Comparison of ENCODE assay signal across 12 cellular contexts in the genomic region with DNA sequence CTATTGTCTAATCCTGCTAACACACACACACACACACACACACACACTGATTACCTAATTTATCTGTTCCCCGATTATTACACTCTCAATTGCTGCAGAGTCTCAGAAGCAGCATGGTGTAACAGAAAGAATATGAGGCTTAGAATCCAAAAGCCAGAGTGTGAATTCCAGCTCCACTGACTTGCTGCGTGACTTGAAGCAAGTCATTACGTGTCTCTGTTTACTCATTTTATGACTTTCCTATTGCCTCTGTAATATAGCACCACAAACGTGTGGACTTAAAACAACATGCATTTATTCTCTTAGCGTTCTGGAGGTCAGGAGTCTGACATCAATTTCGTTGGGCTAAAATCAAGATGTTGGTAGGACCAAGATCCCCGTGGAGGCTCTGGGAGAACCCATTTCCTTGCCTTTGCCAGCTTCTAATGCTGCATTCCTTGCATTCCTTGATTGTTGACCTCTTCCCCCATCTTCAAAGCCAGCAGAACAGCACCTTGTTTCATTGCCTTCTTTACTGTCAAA. TPM values are rescaled to one million over a fixed set of nuclear protein-coding genes. Genes with fewer than 3 reads are reported as not detected.
DNase-seq lines count a peak whose midpoint lies in the region; ATAC-seq and TF ChIP-seq lines count a peak whose summit lies in the region.
"Had no signal": no experiment of that assay in that cellular context is flagged by ENCODE, and none has a peak within 500 bp of the region (broad histone marks: within the 10 kb centered on the region; RNA-seq: fewer than 3 reads in every experiment).

No MANE protein-coding gene starts in this region.

- POLR2A ChIA-PET in AG04449 (lab: Yijun Ruan, JAX): interaction anchor here (0.7 to 1.5 kb wide), 3 partner anchors 24 to 102 kb away, joined by 3 to 5 read pairs (median 3); a partner anchor contains a TSS

- no peak overlapping the region for H3K4me2 ChIP-seq in GM23248 (ENCODE audit: unreplicated experiment)

- peaks cover 9% of the 10 kb centered on the region for H3K36me3 Mint-ChIP-seq in T-helper 17 cell (ENCODE audit: low read depth)

- peak overlapping the region; percentile 8 for H3K27ac Mint-ChIP-seq in T-helper 17 cell
- H3K27ac Mint-ChIP-seq: activated naive CD8-positive, alpha-beta T cell treated with anti-CD3 and anti-CD28 coated beads, Interleukin-2, amount 10 ng/mL, durations not matched to agents 7 days and 5 days had no signal

- no peaks in the 10 kb centered on the region for H3K27me3 Mint-ChIP-seq in T-helper 17 cell
- H3K27me3 Mint-ChIP-seq: activated naive CD8-positive, alpha-beta T cell treated with anti-CD3 and anti-CD28 coated beads, Interleukin-2, amount 10 ng/mL, durations not matched to agents 7 days and 5 days had no signal

- ATAC-seq in T-helper 17 cell: no peak
- ATAC-seq: gastrocnemius medialis had no signal

- H3K9ac ChIP-seq in GM23248 (no peak overlapping the region), iPS-20b (ENCODE audit: low read depth, low read length) (no peak overlapping the region)

- H3K27ac ChIP-seq in GM23248 (no peak overlapping the region), iPS-20b (ENCODE audit: low read length) (no peak overlapping the region), left ventricle myocardium inferior (replicated peaks) (no peak overlapping the region)
- H3K27ac ChIP-seq: gastrocnemius medialis had no signal

- intact Hi-C loops in left ventricle myocardium inferior (cut with micrococcal nuclease): no loop called here

- no peaks in the 10 kb centered on the region for H3K79me2 ChIP-seq in GM23248 (ENCODE audit: insufficient read depth)

- in situ Hi-C loops in GM23248 (cut with MboI): no loop called here

- H4K20me1 ChIP-seq in GM23248 (ENCODE audit: insufficient read depth): no peaks in the 10 kb centered on the region

- no peaks in the 10 kb centered on the region for H3K9me3 ChIP-seq in GM23248 (ENCODE audit: low read depth)
- H3K9me3 ChIP-seq in T-helper 17 cell (ENCODE audit: control insufficient read depth, low read length, poor library complexity, severe bottlenecking): no peaks in the 10 kb centered on the region
- H3K9me3 ChIP-seq in iPS-20b (ENCODE audit: insufficient read depth, low read depth, low read length): no peaks in the 10 kb centered on the region
- no peaks in the 10 kb centered on the region for H3K9me3 ChIP-seq in left ventricle myocardium inferior (replicated peaks)
- H3K9me3 ChIP-seq: gastrocnemius medialis had no signal

- H3K4me3 Mint-ChIP-seq in T-helper 17 cell: no peak overlapping the region
- H3K4me3 Mint-ChIP-seq: activated naive CD8-positive, alpha-beta T cell treated with anti-CD3 and anti-CD28 coated beads, Interleukin-2, amount 10 ng/mL, durations not matched to agents 7 days and 5 days had no signal

- WGBS in GM23248 (ENCODE audit: low coverage in 1 of 2, low lambda C conversion rate in 2 of 2, missing lambda C conversion rate in 2 of 2), 2 experiments: 89 to 96% methylated on average over 7 of the region's 7 CpGs

- H3K36me3 ChIP-seq in GM23248 (ENCODE audit: low read depth) (no peaks in the 10 kb centered on the region), iPS-20b (ENCODE audit: insufficient read depth, low read depth, low read length) (no peaks in the 10 kb centered on the region), left ventricle myocardium inferior (no peaks in the 10 kb centered on the region)
- H3K36me3 ChIP-seq: gastrocnemius medialis had no signal

- CTCF ChIA-PET in AG04449 (lab: Yijun Ruan, JAX): interaction anchor here (1.0 to 2.7 kb wide), 5 partner anchors 8 to 377 kb away, joined by 3 to 10 read pairs (median 5); no protein-coding TSS in a partner anchor

- H3K4me1 ChIP-seq in GM23248 (ENCODE audit: insufficient read depth) (peaks cover 40% of the 10 kb centered on the region), iPS-20b (ENCODE audit: insufficient read depth, low read length) (peaks cover 16% of the 10 kb centered on the region; the same call in 1 of the 2 replicates), left ventricle myocardium inferior (peaks cover 52% of the 10 kb centered on the region)

- H3K27me3 ChIP-seq in GM23248 (replicated peaks; ENCODE audit: insufficient read depth) (no peaks in the 10 kb centered on the region), iPS-20b (ENCODE audit: insufficient read depth, low read length) (no peaks in the 10 kb centered on the region), left ventricle myocardium inferior (ENCODE audit: low read depth) (no peaks in the 10 kb centered on the region)
- H3K27me3 ChIP-seq: gastrocnemius medialis had no signal

- no peak overlapping the region for H2AFZ ChIP-seq in GM23248

- H3K4me3 ChIP-seq in AG04449 (ENCODE audit: low read depth, low read length) (no peak overlapping the region), GM23248 (no peak overlapping the region), iPS-20b (ENCODE audit: low read length) (0 out of 2 replicates have a peak overlapping the region, but pooled peaks have one; percentile 4), left ventricle myocardium inferior (no peak overlapping the region)
- H3K4me3 ChIP-seq: gastrocnemius medialis had no signal

- DNase-seq in AG04449 (ENCODE audit: low read depth, low spot score) (peak; percentile 90), GM23248 (peak; percentile 23), T-helper 17 cell (no peak), GM10266 (ENCODE audit: extremely low spot score) (no peak), NCI-H2029 (lab: John Stamatoyannopoulos, UW) (no peak), left ventricle myocardium inferior (no peak)
- DNase-seq in activated CD4-positive, CD25-positive, alpha-beta regulatory T cell (lab: John Stamatoyannopoulos, UW): no peak
- DNase-seq: activated naive CD8-positive, alpha-beta T cell treated with anti-CD3 and anti-CD28 coated beads, Interleukin-2, amount 10 ng/mL, durations not matched to agents 7 days and 5 days; Calu3; gastrocnemius medialis; NCI-H2081 had no signal

- TF ChIP-seq CTCF in AG04449 (IDR thresholded peaks at IDR 0.05; ENCODE audit: insufficient read depth, low read length, missing control alignments) (no peak), GM10266 (IDR thresholded peaks at IDR 0.05; ENCODE audit: control insufficient read depth, insufficient read depth, low read depth, missing control alignments) (no peak), left ventricle myocardium inferior (IDR thresholded peaks at IDR 0.05; ENCODE audit: borderline replicate concordance) (no peak)

- H3K4me1 Mint-ChIP-seq in T-helper 17 cell: peaks cover 29% of the 10 kb centered on the region

- H3F3A ChIP-seq in GM23248 (ENCODE audit: insufficient read depth): peaks cover 35% of the 10 kb centered on the region

- H3K9me2 ChIP-seq in GM23248 (ENCODE audit: insufficient read depth): no peaks in the 10 kb centered on the region

RNA-seq across cellular contexts. Expression of a gene that starts 55.9 kb away (rescaled TPM):
- total RNA-seq in GM23248 (2014; rRNA removed; shearing (Covaris generic)): 91.4 and 122 TPM in 2 replicates
- polyA plus RNA-seq in GM23248 (2016; fragmentation: Nextera tagmentation; extraction: Ambion mirVana): 236 and 237 TPM in 2 replicates
- total RNA-seq in T-helper 17 cell (100 to 1,000 TPM; 113 to 116 TPM), left ventricle myocardium inferior (780 TPM)

Comparison
In these comparisons a context has a peak if more than half of its experiments do, and no peak if none do; other contexts are left out.
1. DNase-seq: peak in AG04449 (single experiment) and GM23248 (single experiment); none in T-helper 17 cell (0 of 3), GM10266 (single experiment), activated CD4-positive, CD25-positive, alpha-beta regulatory T cell (0 of 4), NCI-H2029 (single experiment) and left ventricle myocardium inferior (single experiment).